ENCODE assay signal across 25 cellular contexts in the genomic region with DNA sequence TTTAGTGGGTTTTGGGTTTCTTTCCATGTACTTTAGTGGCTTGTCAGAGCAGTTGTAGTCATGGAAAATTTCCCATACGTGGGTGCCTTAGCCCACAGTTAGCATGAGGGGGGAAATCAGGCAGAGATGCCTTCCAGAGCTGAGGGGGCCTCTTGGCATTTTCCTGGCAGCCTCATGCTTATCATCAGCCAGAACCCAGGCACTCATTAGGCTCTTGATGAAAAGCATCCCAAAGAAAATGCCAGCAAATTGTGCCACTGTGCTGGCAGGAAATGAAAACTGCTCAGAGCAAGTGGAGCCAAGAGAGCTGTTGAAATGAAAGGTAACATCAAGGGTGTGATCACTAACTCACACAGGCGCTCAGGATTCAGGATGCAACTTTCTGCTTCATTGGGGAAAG.
DNase-seq lines count a peak whose midpoint lies in the region; ATAC-seq, FAIRE-seq and TF ChIP-seq lines count a peak whose summit lies in the region.
"Had no signal": no experiment of that assay in that cellular context is flagged by ENCODE, and none has a peak within 500 bp of the region (broad histone marks: within the 10 kb centered on the region; RNA-seq: fewer than 3 reads in every experiment).

No MANE protein-coding gene starts in this region.

- no peaks in the 10 kb centered on the region for H3K27me3 Mint-ChIP-seq in brain
- H3K27me3 Mint-ChIP-seq: activated CD4-positive, alpha-beta T cell treated with anti-CD3 and anti-CD28 coated beads, Interleukin-2, amount 10 ng/mL, durations not matched to agents 24 days and 14 days; activated naive CD8-positive, alpha-beta T cell treated with anti-CD3 and anti-CD28 coated beads, Interleukin-2, amount 50 U/mL, for 24 hours; naive thymus-derived CD8-positive, alpha-beta T cell had no signal

- no peaks in the 10 kb centered on the region for H3K36me3 ChIP-seq in lower lobe of right lung
- H3K36me3 ChIP-seq: BLaER1 treated with 17β-estradiol and CSF1 and Interleukin-3, amounts not matched to agents 10 nM and 100 nM; brain microvascular endothelial cell; colonic mucosa; HAP-1; transverse colon had no signal

- no peak for FAIRE-seq in HTR-8/SVneo (lab: Jason Lieb, UNC)
- FAIRE-seq: small intestine had no signal

- peaks cover 5 to 15% (median 7%) of the 10 kb centered on the region in 5 experiments for H3K9me3 Mint-ChIP-seq in brain
- H3K9me3 Mint-ChIP-seq: activated CD4-positive, alpha-beta T cell treated with anti-CD3 and anti-CD28 coated beads, Interleukin-2, amount 10 ng/mL, durations not matched to agents 24 days and 14 days; activated T-cell treated with anti-CD3 and anti-CD28 coated beads, Interleukin-2, amount 50 U/mL, for 4 hours had no signal

- ATAC-seq in left ventricle myocardium superior (peak; percentile 98), lower lobe of right lung (no peak)
- ATAC-seq: activated naive CD8-positive, alpha-beta T cell treated with anti-CD3 and anti-CD28 coated beads, Interleukin-2, amount 50 U/mL, for 24 hours; activated T-cell treated with anti-CD3 and anti-CD28 coated beads, Interleukin-2, amount 50 U/mL, for 4 hours; naive thymus-derived CD8-positive, alpha-beta T cell had no signal

- no peaks in the 10 kb centered on the region for H3K36me3 Mint-ChIP-seq in brain
- H3K36me3 Mint-ChIP-seq: naive thymus-derived CD8-positive, alpha-beta T cell had no signal

- H3K27me3 ChIP-seq in lower lobe of right lung (ENCODE audit: low read depth) = no peaks in the 10 kb centered on the region
- H3K27me3 ChIP-seq: BLaER1 treated with 17β-estradiol and CSF1 and Interleukin-3, amounts not matched to agents 10 nM and 100 nM; brain microvascular endothelial cell; colonic mucosa; transverse colon had no signal

- no peak overlapping the region for H3K4me3 ChIP-seq in lower lobe of right lung
- H3K4me3 ChIP-seq: BLaER1 treated with 17β-estradiol and CSF1 and Interleukin-3, amounts not matched to agents 10 nM and 100 nM; colonic mucosa; HAP-1; transverse colon had no signal

- H3K9me3 ChIP-seq in lower lobe of right lung = no peaks in the 10 kb centered on the region
- H3K9me3 ChIP-seq: BLaER1 treated with 17β-estradiol and CSF1 and Interleukin-3, amounts not matched to agents 10 nM and 100 nM; colonic mucosa; HAP-1; transverse colon had no signal

- H3K4me3 Mint-ChIP-seq in brain = peak overlapping the region in 1 of 5 experiments; percentile 37
- H3K4me3 Mint-ChIP-seq: activated CD4-positive, alpha-beta T cell treated with anti-CD3 and anti-CD28 coated beads, Interleukin-2, amount 10 ng/mL, durations not matched to agents 24 days and 14 days; activated naive CD8-positive, alpha-beta T cell treated with anti-CD3 and anti-CD28 coated beads, Interleukin-2, amount 50 U/mL, for 24 hours; activated T-cell treated with anti-CD3 and anti-CD28 coated beads, Interleukin-2, amount 50 U/mL, for 4 hours; naive thymus-derived CD8-positive, alpha-beta T cell had no signal

- H3K27ac ChIP-seq in lower lobe of right lung = no peak overlapping the region
- H3K27ac ChIP-seq: BLaER1 treated with 17β-estradiol and CSF1 and Interleukin-3, amounts not matched to agents 10 nM and 100 nM; brain microvascular endothelial cell; colonic mucosa; epithelial cell of prostate; transverse colon had no signal

- H3K4me1 ChIP-seq in lower lobe of right lung = no peaks in the 10 kb centered on the region
- H3K4me1 ChIP-seq: BLaER1 treated with 17β-estradiol and CSF1 and Interleukin-3, amounts not matched to agents 10 nM and 100 nM; colonic mucosa; HAP-1; transverse colon had no signal

- peak overlapping the region in 4 of 5 experiments; percentile 13 to 94 (median 50) for H3K27ac Mint-ChIP-seq in brain
- H3K27ac Mint-ChIP-seq: activated CD4-positive, alpha-beta T cell treated with anti-CD3 and anti-CD28 coated beads, Interleukin-2, amount 10 ng/mL, durations not matched to agents 24 days and 14 days; activated naive CD8-positive, alpha-beta T cell treated with anti-CD3 and anti-CD28 coated beads, Interleukin-2, amount 50 U/mL, for 24 hours had no signal

- intact Hi-C loops in left ventricle myocardium superior (cut with micrococcal nuclease) (no loop called here), lower lobe of right lung (cut with DNase I) (no loop called here)

- peaks cover 29% of the 10 kb centered on the region for H3K4me1 Mint-ChIP-seq in brain
- H3K4me1 Mint-ChIP-seq: activated CD4-positive, alpha-beta T cell treated with anti-CD3 and anti-CD28 coated beads, Interleukin-2, amount 10 ng/mL, durations not matched to agents 24 days and 14 days; activated naive CD8-positive, alpha-beta T cell treated with anti-CD3 and anti-CD28 coated beads, Interleukin-2, amount 50 U/mL, for 24 hours; naive thymus-derived CD8-positive, alpha-beta T cell had no signal

- in situ Hi-C loops in G401 (cut with HindIII; ENCODE audit: low sequenced_read_pairs) = no loop called here

- TF ChIP-seq CTCF in brain (conservative IDR thresholded peaks at IDR 0.05) = no peak
- TF ChIP-seq CTCF in lower lobe of right lung (IDR thresholded peaks at IDR 0.05) = no peak

- DNase-seq in G401 (ENCODE audit: low spot score) = peak; percentile 91
- peak; percentile 59 for DNase-seq in left ventricle myocardium superior
- peak; percentile 7 for DNase-seq in occipital lobe (lab: John Stamatoyannopoulos, UW)
- no peak for DNase-seq in lower lobe of right lung
- no peak for DNase-seq in T1000 (lab: John Stamatoyannopoulos, UW)
- no peak for DNase-seq in HTR-8/SVneo (ENCODE audit: insufficient read length, low spot score)
- DNase-seq: activated CD4-positive, alpha-beta T cell treated with anti-CD3 and anti-CD28 coated beads, Interleukin-2, amount 10 ng/mL, durations not matched to agents 24 days and 14 days; activated naive CD8-positive, alpha-beta T cell treated with anti-CD3 and anti-CD28 coated beads, Interleukin-2, amount 50 U/mL, for 24 hours; activated T-cell treated with anti-CD3 and anti-CD28 coated beads, Interleukin-2, amount 50 U/mL, for 4 hours; brain microvascular endothelial cell; colonic mucosa; effector CD8-positive, alpha-beta T cell; glutamatergic neuron; mesendoderm; naive thymus-derived CD8-positive, alpha-beta T cell; NCI-H1092; NCI-H2029; small intestine; stimulated activated CD4-positive, alpha-beta T cell treated with anti-CD3 and anti-CD28 coated beads, Interleukin-1b, Interleukin-23, amount 100 ng/mL, for 48 hours; T-helper 9 cell; transverse colon had no signal

Comparison
In these comparisons a context has a peak if more than half of its experiments do, and no peak if none do; other contexts are left out.
1. DNase-seq: peak in G401 (single experiment), left ventricle myocardium superior (single experiment) and occipital lobe (single experiment); none in lower lobe of right lung (single experiment), T1000 (single experiment) and HTR-8/SVneo (single experiment).